ENCODE assay signal across 17 cellular contexts in genomic region chr12:47709277-47710048, GRCh38. TPM values are rescaled to one million over a fixed set of nuclear protein-coding genes. Genes with fewer than 3 reads are reported as not detected.
DNase-seq lines count a peak whose midpoint lies in the region; ATAC-seq and TF ChIP-seq lines count a peak whose summit lies in the region.
"Had no signal": no experiment of that assay in that cellular context is flagged by ENCODE, and none has a peak within 500 bp of the region (broad histone marks: within the 10 kb centered on the region; RNA-seq: fewer than 3 reads in every experiment).

No MANE protein-coding gene starts in this region.

- H3K36me3 ChIP-seq in SU-DHL-6 (ENCODE audit: low read length) (no peaks in the 10 kb centered on the region), heart left ventricle (no peaks in the 10 kb centered on the region)
- H3K36me3 ChIP-seq: left ventricle myocardium inferior had no signal

- peaks cover 0 to 59% (median 14%) of the 10 kb centered on the region in 12 donors for H3K4me1 ChIP-seq in heart left ventricle

- H2AFZ ChIP-seq in SU-DHL-6 (ENCODE audit: low read depth, low read length, severe bottlenecking): no peak overlapping the region

- no peak for TF ChIP-seq CTCF in SU-DHL-6 (IDR thresholded peaks at IDR 0.05; ENCODE audit: insufficient read depth, low read length, poor library complexity, severe bottlenecking)
- no peak for TF ChIP-seq CTCF in heart left ventricle (IDR thresholded peaks at IDR 0.05)

- H3K9me2 ChIP-seq in SU-DHL-6 (replicated peaks; ENCODE audit: insufficient read depth, low read length): no peaks in the 10 kb centered on the region

- H3K9ac ChIP-seq in SU-DHL-6 (ENCODE audit: low read length): no peak overlapping the region

- peaks cover 12% of the 10 kb centered on the region; the same call in 1 of the 2 replicates for H3F3A ChIP-seq in SU-DHL-6 (ENCODE audit: insufficient read depth)

- intact Hi-C loops in heart left ventricle (cut with DNase I): loop anchor here in 5 of 10 donors (10.0 kb wide), 3 partner anchors 235 to 255 kb away; partner anchors contain the start of gene TMEM106C (in 2 of the 5)

- peaks cover 36% of the 10 kb centered on the region for H3K4me1 Mint-ChIP-seq in activated naive CD4-positive, alpha-beta T cell treated with anti-CD3 and anti-CD28 coated beads, Interleukin-2, amount 10 ng/mL, durations not matched to agents 7 days and 5 days

- H3K79me2 ChIP-seq in SU-DHL-6 (ENCODE audit: insufficient read depth, low read length): peaks cover 14% of the 10 kb centered on the region

- CTCF ChIA-PET in activated naive CD4-positive, alpha-beta T cell treated with anti-CD3 and anti-CD28 coated beads, Interleukin-2, amount 10 ng/mL, durations not matched to agents 7 days and 5 days (lab: Charles Lee): interaction anchor here (1.1 to 11.7 kb wide), 3 partner anchors 33 to 131 kb away, joined by 4 to 130 read pairs (median 6); no protein-coding TSS in a partner anchor

- peaks cover 3% of the 10 kb centered on the region for H3K27me3 Mint-ChIP-seq in activated naive CD4-positive, alpha-beta T cell treated with anti-CD3 and anti-CD28 coated beads, Interleukin-2, amount 10 ng/mL, durations not matched to agents 7 days and 5 days
- H3K27me3 Mint-ChIP-seq: activated CD4-positive, alpha-beta T cell treated with anti-CD3 and anti-CD28 coated beads for 36 hours had no signal

- H3K9me3 Mint-ChIP-seq in activated naive CD4-positive, alpha-beta T cell treated with anti-CD3 and anti-CD28 coated beads, Interleukin-2, amount 10 ng/mL, durations not matched to agents 7 days and 5 days: no peaks in the 10 kb centered on the region

- H3K27ac ChIP-seq in SU-DHL-6 (ENCODE audit: low read depth, low read length): 0 out of 2 replicates have a peak overlapping the region, but pooled peaks have one; percentile 17
- H3K27ac ChIP-seq in heart left ventricle: peak overlapping the region in 1 of 12 donors; percentile 72
- H3K27ac ChIP-seq: left ventricle myocardium inferior had no signal

- H3K36me3 Mint-ChIP-seq in activated naive CD4-positive, alpha-beta T cell treated with anti-CD3 and anti-CD28 coated beads, Interleukin-2, amount 10 ng/mL, durations not matched to agents 7 days and 5 days: peaks cover 14% of the 10 kb centered on the region

- H3K27me3 ChIP-seq in SU-DHL-6 (ENCODE audit: low read length) (no peaks in the 10 kb centered on the region), heart left ventricle (no peaks in the 10 kb centered on the region)

- DNase-seq in CD1c-positive myeloid dendritic cell (ENCODE audit: extremely low spot score) (peak; percentile 44), KBM-7 (peak; percentile 63), islet precursor cell (peak; percentile 46), amniotic stem cell (lab: John Stamatoyannopoulos, UW) (no peak), heart left ventricle (no peak)
- DNase-seq in activated naive CD4-positive, alpha-beta T cell treated with anti-CD3 and anti-CD28 coated beads, Interleukin-2, amount 10 ng/mL, durations not matched to agents 7 days and 5 days: no peak
- DNase-seq: activated CD4-positive, alpha-beta T cell treated with anti-CD3 and anti-CD28 coated beads for 36 hours; activated T-cell treated with anti-CD3 and anti-CD28 coated beads, Interleukin-2, amount 50 U/mL, for 1 hour; anterior cingulate cortex; foreskin fibroblast; left ventricle myocardium inferior; NCI-H187 treated with DMSO at 0.1 percent for 48 hours; NCI-H510A treated with DMSO at 0.1 percent for 48 hours had no signal

- H3K4me3 ChIP-seq in SU-DHL-6 (ENCODE audit: insufficient read depth, low read length, poor library complexity, severe bottlenecking) (no peak overlapping the region), heart left ventricle (no peak overlapping the region)
- H3K4me3 ChIP-seq: left ventricle myocardium inferior had no signal

- in situ Hi-C loops in KBM-7 (cut with MboI; ENCODE audit: low pct_unique_long_range_greater_than_20kb, low sequenced_read_pairs): no loop called here

- 88 to 95% (median 91%) methylated on average over 5 of the region's 5 CpGs for WGBS in heart left ventricle, 4 donors

- H3K4me3 Mint-ChIP-seq in activated naive CD4-positive, alpha-beta T cell treated with anti-CD3 and anti-CD28 coated beads, Interleukin-2, amount 10 ng/mL, durations not matched to agents 7 days and 5 days: no peak overlapping the region
- H3K4me3 Mint-ChIP-seq: activated CD4-positive, alpha-beta T cell treated with anti-CD3 and anti-CD28 coated beads for 36 hours had no signal

- H4K20me1 ChIP-seq in SU-DHL-6 (ENCODE audit: low read depth, low read length): no peaks in the 10 kb centered on the region

- H3K9me3 ChIP-seq in SU-DHL-6 (ENCODE audit: insufficient read depth, low read length) (no peaks in the 10 kb centered on the region), heart left ventricle (no peaks in the 10 kb centered on the region)
- H3K9me3 ChIP-seq: left ventricle myocardium inferior had no signal

- ATAC-seq in HG03135 (IDR thresholded peaks at IDR 0.05; ENCODE audit: unreplicated experiment) (no peak), heart left ventricle (no peak)
- ATAC-seq: activated CD4-positive, alpha-beta T cell treated with anti-CD3 and anti-CD28 coated beads for 36 hours had no signal

- peak overlapping the region; percentile 25 for H3K4me2 ChIP-seq in SU-DHL-6 (ENCODE audit: low read depth, low read length, poor library complexity, severe bottlenecking)

- no peak for TF ChIP-seq POLR2A in heart left ventricle (IDR thresholded peaks at IDR 0.05)

- no peak overlapping the region for H3K27ac Mint-ChIP-seq in activated naive CD4-positive, alpha-beta T cell treated with anti-CD3 and anti-CD28 coated beads, Interleukin-2, amount 10 ng/mL, durations not matched to agents 7 days and 5 days
- H3K27ac Mint-ChIP-seq: activated CD4-positive, alpha-beta T cell treated with anti-CD3 and anti-CD28 coated beads for 36 hours had no signal

RNA-seq across cellular contexts. Expression of gene RPAP3, which starts 3.6 kb away (rescaled TPM):
- 10 to 100 TPM; 11.1 to 25.2 (median 22.3) TPM for total RNA-seq in heart left ventricle
- 10 to 100 TPM in 1 of 2 donors, 1 to 10 TPM in 1; 7.2 to 15.5 TPM for polyA plus RNA-seq in heart left ventricle

RNA-seq across cellular contexts. Expression of gene ENDOU, which starts 15.8 kb away (rescaled TPM):
- total RNA-seq in heart left ventricle: 1 to 10 TPM in 1 of 9 donors, under 1 TPM in 4, not detected in 4; 0.12 to 2.5 (median 0.27) TPM
- polyA plus RNA-seq in heart left ventricle: under 1 TPM; 0.08 to 0.42 TPM
- total RNA-seq: activated CD4-positive, alpha-beta T cell treated with anti-CD3 and anti-CD28 coated beads for 36 hours; pulmonary artery endothelial cell; T-helper 1 cell treated with Interleukin-12 subunit alpha and Interleukin-12 subunit beta and Interleukin-4 antibody, amounts not matched to agents 30 ng/mL and 1 ng/mL, for 36 hours had no signal

RNA-seq across cellular contexts. Expression of gene RAPGEF3, which starts 49.2 kb away (rescaled TPM):
- total RNA-seq in heart left ventricle: 10 to 100 TPM; 14.5 to 47.8 (median 23.9) TPM
- polyA plus RNA-seq in heart left ventricle: 10 to 100 TPM; 18.6 to 62.1 TPM

Comparison
In these comparisons a context has a peak if more than half of its experiments do, and no peak if none do; other contexts are left out.
1. DNase-seq: peak in CD1c-positive myeloid dendritic cell (single experiment), KBM-7 (single experiment) and islet precursor cell (single experiment); none in activated naive CD4-positive, alpha-beta T cell treated with anti-CD3 and anti-CD28 coated beads, Interleukin-2, amount 10 ng/mL, durations not matched to agents 7 days and 5 days (single experiment), amniotic stem cell (single experiment) and heart left ventricle (0 of 5).